ENCODE assay signal across 19 cellular contexts in the genomic region with DNA sequence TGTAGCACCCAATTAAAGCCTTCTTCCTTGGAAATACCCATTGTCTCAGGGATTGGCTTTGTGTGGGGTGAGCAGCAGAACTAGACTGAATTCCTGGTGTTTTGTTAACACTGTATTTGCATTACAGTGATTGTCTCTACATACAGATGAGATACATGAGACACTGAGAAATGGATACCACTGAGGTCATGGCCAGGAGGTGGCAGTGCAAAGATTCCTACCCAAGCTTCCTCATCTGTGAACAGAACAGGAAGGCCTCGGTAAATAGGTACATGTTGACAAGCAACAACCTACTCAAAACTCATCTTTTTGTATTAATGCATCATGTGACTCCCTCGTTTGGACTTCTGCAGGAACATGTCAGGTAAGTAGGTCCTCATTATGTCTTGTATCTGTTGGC.
A peak's percentile ranks its signal among the peaks of the same experiment; 100 is the strongest.
DNase-seq lines count a peak whose midpoint lies in the region; ATAC-seq, FAIRE-seq and TF ChIP-seq lines count a peak whose summit lies in the region.
"Had no signal": no experiment of that assay in that cellular context is flagged by ENCODE, and none has a peak within 500 bp of the region (broad histone marks: within the 10 kb centered on the region; RNA-seq: fewer than 3 reads in every experiment).

No MANE protein-coding gene starts in this region.

- ATAC-seq in aorta (ENCODE audit: low FRiP score) (no peak), HG03469 (IDR thresholded peaks at IDR 0.05; ENCODE audit: unreplicated experiment) (no peak)
- ATAC-seq: A549 had no signal

- DNase-seq in Karpas-422 = peak; percentile 67
- DNase-seq in OCI-LY7 (ENCODE audit: low spot score) = no peak
- DNase-seq in epithelial cell of proximal tubule (ENCODE audit: low read depth) = no peak
- no peak for DNase-seq in effector CD4-positive, alpha-beta T cell
- DNase-seq in aorta = no peak
- no peak for DNase-seq in small intestine
- DNase-seq: CD4-positive, CD25-positive, alpha-beta regulatory T cell; DMS79; H9; KG1; NCI-H1417; NCI-H1930; NCI-H2171 treated with DMSO at 0.1 percent for 48 hours had no signal

- peaks cover 13% of the 10 kb centered on the region for H3K4me1 ChIP-seq in Karpas-422 (ENCODE audit: low read length)
- no peaks in the 10 kb centered on the region for H3K4me1 ChIP-seq in OCI-LY7 (ENCODE audit: insufficient read depth, low read length, poor library complexity, severe bottlenecking)
- no peaks in the 10 kb centered on the region for H3K4me1 ChIP-seq in aorta (ENCODE audit: control insufficient read depth in 1 of 2, insufficient read depth in 2 of 2, low read length in 2 of 2)
- no peaks in the 10 kb centered on the region for H3K4me1 ChIP-seq in small intestine (ENCODE audit: control insufficient read depth in 2 of 2, insufficient read depth in 1 of 2, low read depth in 1 of 2, low read length in 1 of 2)
- H3K4me1 ChIP-seq: A549 had no signal

- TF ChIP-seq CTCF in C4-2B (conservative IDR thresholded peaks at IDR 0.05) (peak; percentile 24), OCI-LY7 (conservative IDR thresholded peaks at IDR 0.05; ENCODE audit: low read length) (0 out of 2 replicates have a peak, but pooled peaks have one; percentile 33), epithelial cell of proximal tubule (conservative IDR thresholded peaks at IDR 0.05; ENCODE audit: low read depth, low read length) (peak; percentile 19)

- H3K27me3 ChIP-seq in Karpas-422 (ENCODE audit: low read length) (no peaks in the 10 kb centered on the region), aorta (ENCODE audit: control insufficient read depth in 1 of 2, insufficient read depth in 2 of 2, low read length in 1 of 2) (no peaks in the 10 kb centered on the region), small intestine (ENCODE audit: control insufficient read depth in 2 of 2, insufficient read depth in 2 of 2, low read length in 2 of 2) (no peaks in the 10 kb centered on the region)

- POLR2A ChIA-PET in OCI-LY7 (lab: Charles Lee) = no interaction called here

- peak overlapping the region; percentile 44 for H2AFZ ChIP-seq in Karpas-422 (ENCODE audit: low read length)
- H2AFZ ChIP-seq in OCI-LY7 (ENCODE audit: low read length) = no peak overlapping the region

- intact Hi-C loops in OCI-LY7 (cut with micrococcal nuclease; ENCODE audit: unreplicated experiment) (no loop called here), aorta (cut with DNase I) (no loop called here)

- H3K4me2 ChIP-seq in Karpas-422 (ENCODE audit: low read depth, low read length, poor library complexity, severe bottlenecking) (no peak overlapping the region), OCI-LY7 (ENCODE audit: low read length) (no peak overlapping the region)
- H3K4me2 ChIP-seq: A549 had no signal

- H3K9me3 ChIP-seq in Karpas-422 (ENCODE audit: low read length) = no peaks in the 10 kb centered on the region
- H3K9me3 ChIP-seq in OCI-LY7 (ENCODE audit: low read length) = no peaks in the 10 kb centered on the region
- H3K9me3 ChIP-seq in aorta (ENCODE audit: control insufficient read depth, low read length) = peaks cover 2% of the 10 kb centered on the region
- no peaks in the 10 kb centered on the region for H3K9me3 ChIP-seq in small intestine (ENCODE audit: control insufficient read depth, low read depth)
- H3K9me3 ChIP-seq: A549 had no signal

- CTCF ChIA-PET in OCI-LY7 (lab: Charles Lee; ENCODE audit: unreplicated experiment) = no interaction called here

- H3K9me2 ChIP-seq in Karpas-422 (replicated peaks; ENCODE audit: insufficient read depth, low read length) = no peaks in the 10 kb centered on the region
- H3K9me2 ChIP-seq in OCI-LY7 (ENCODE audit: insufficient read depth, low read length) = no peaks in the 10 kb centered on the region

- H4K20me1 ChIP-seq in Karpas-422 (ENCODE audit: insufficient read depth, low read depth, low read length) (no peaks in the 10 kb centered on the region), OCI-LY7 (ENCODE audit: insufficient read depth, low read length) (no peaks in the 10 kb centered on the region)

- no peak for FAIRE-seq in small intestine (lab: Jason Lieb, UNC)
- FAIRE-seq: A549, G401.6, GM12891 had no signal

- WGBS in aorta, 2 donors = 94 to 98% methylated on average over 2 of the region's 2 CpGs
- WGBS in small intestine, 3 donors = 58 to 77% (median 63%) methylated on average over 2 of the region's 2 CpGs

- no peak overlapping the region for H3K9ac ChIP-seq in Karpas-422 (ENCODE audit: low read length)

- H3K27ac ChIP-seq in C4-2B = no peak overlapping the region
- no peak overlapping the region for H3K27ac ChIP-seq in Karpas-422 (ENCODE audit: low read length)
- H3K27ac ChIP-seq in OCI-LY7 (ENCODE audit: low read depth, low read length, poor library complexity, severe bottlenecking) = no peak overlapping the region
- H3K27ac ChIP-seq in aorta (ENCODE audit: low read depth in 1 of 2, low read length in 2 of 2) = no peak overlapping the region
- no peak overlapping the region for H3K27ac ChIP-seq in small intestine (ENCODE audit: low read depth in 1 of 2, low read length in 1 of 2)
- H3K27ac ChIP-seq: A549, SK-N-MC had no signal

- BruUV-seq in OCI-LY7 (replicated peaks; lab: Mats Ljungman, UMichigan) = no TSS peak

- H3K36me3 ChIP-seq in Karpas-422 (ENCODE audit: insufficient read depth, low read length) (no peaks in the 10 kb centered on the region), OCI-LY7 (ENCODE audit: insufficient read depth, low read length) (no peaks in the 10 kb centered on the region), aorta (ENCODE audit: control insufficient read depth in 1 of 2, insufficient read depth in 2 of 2, low read length in 1 of 2) (no peaks in the 10 kb centered on the region), small intestine (ENCODE audit: control insufficient read depth in 2 of 2, insufficient read depth in 2 of 2, low read length in 2 of 2) (no peaks in the 10 kb centered on the region)

- H3K4me3 ChIP-seq in Karpas-422 (ENCODE audit: low read length) = no peak overlapping the region
- H3K4me3 ChIP-seq in OCI-LY7 (ENCODE audit: low read depth, low read length, poor library complexity, severe bottlenecking) = no peak overlapping the region
- H3K4me3 ChIP-seq in epithelial cell of proximal tubule (ENCODE audit: low read depth, low read length) = no peak overlapping the region
- H3K4me3 ChIP-seq in aorta (ENCODE audit: low read length in 2 of 2) = no peak overlapping the region
- H3K4me3 ChIP-seq in small intestine (ENCODE audit: low read depth in 1 of 2, low read length in 2 of 2) = no peak overlapping the region
- H3K4me3 ChIP-seq: A549, SK-N-MC had no signal

- H3K79me2 ChIP-seq in Karpas-422 (ENCODE audit: low read length) (no peaks in the 10 kb centered on the region), OCI-LY7 (ENCODE audit: insufficient read depth, low read depth, low read length) (no peaks in the 10 kb centered on the region)
